ENCODE assay signal across 8 cellular contexts in the genomic region with DNA sequence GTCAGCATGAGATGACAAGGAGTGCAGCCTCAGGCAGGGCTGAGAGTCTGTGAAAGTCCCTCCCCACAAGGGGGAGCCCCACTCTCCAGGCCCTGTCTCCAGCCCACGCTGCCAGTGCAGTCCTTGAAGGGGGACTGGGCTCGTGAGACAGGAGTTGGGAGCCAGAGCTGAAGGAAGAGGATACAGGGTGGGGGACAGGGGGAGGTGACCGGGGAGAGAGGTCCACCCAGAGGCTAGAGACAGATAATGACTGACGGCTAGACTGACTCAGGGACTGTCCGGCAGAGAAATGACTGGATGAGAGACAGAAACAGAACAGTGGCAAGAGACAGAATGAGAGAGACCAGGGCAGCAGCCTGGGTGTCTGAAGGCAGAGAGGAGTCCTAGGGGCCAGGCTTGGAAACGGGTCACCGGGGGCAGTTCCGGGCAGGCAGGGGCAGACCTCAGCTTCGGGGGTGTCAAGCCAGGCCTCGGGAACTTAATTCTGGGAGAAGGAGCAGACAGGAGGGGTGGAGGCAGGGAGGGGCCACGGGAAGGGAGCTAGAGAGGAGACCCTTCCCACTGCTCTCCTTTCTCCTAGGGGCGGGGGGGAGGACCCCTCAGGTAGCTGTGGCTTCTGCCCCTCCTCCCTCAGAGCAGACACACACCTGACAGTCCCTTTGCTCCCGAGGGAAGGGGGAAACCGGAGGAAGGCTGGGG. TPM values are rescaled to one million over a fixed set of nuclear protein-coding genes. Genes with fewer than 3 reads are reported as not detected.
A peak's percentile ranks its signal among the peaks of the same experiment; 100 is the strongest.
DNase-seq lines count a peak whose midpoint lies in the region; ATAC-seq lines count a peak whose summit lies in the region.

No MANE protein-coding gene starts in this region.

- peak overlapping the region; percentile 6 for H3K27ac ChIP-seq in mesodermal cell (ENCODE audit: low read depth, low read length, severe bottlenecking)

- no peaks in the 10 kb centered on the region for H3K9me3 ChIP-seq in mesodermal cell (ENCODE audit: control insufficient read depth, low read length)

- ATAC-seq in GM18868 (IDR thresholded peaks at IDR 0.05; ENCODE audit: unreplicated experiment) (peak; percentile 66), HG03354 (IDR thresholded peaks at IDR 0.05; ENCODE audit: poor library complexity, severe bottlenecking, unreplicated experiment) (peak; percentile 57)

- peaks cover 20% of the 10 kb centered on the region for H3K4me1 ChIP-seq in mesodermal cell (ENCODE audit: control insufficient read depth, insufficient read depth, low read length, poor library complexity, severe bottlenecking)

- H3K4me3 ChIP-seq in mesodermal cell (ENCODE audit: extremely low read depth, insufficient read depth, low read length, poor library complexity, severe bottlenecking): peak overlapping the region; percentile 56

- peaks cover 50% of the 10 kb centered on the region for H3K36me3 ChIP-seq in mesodermal cell (ENCODE audit: control insufficient read depth, insufficient read depth, low read length)

- peak; percentile 61 for DNase-seq in activated CD4-positive, CD25-positive, alpha-beta regulatory T cell treated with anti-CD3 and anti-CD28 coated beads, Interleukin-2, amount 50 U/mL, for 72 hours
- DNase-seq in ecto neural progenitor cell (ENCODE audit: low spot score): peak; percentile 88
- peak; percentile 76 for DNase-seq in stimulated activated CD8-positive, alpha-beta memory T cell treated with anti-CD3 and anti-CD28 coated beads, Interleukin-4, amount 100 ng/mL, for 48 hours
- DNase-seq in NCI-H1092 treated with DMSO at 0.1 percent for 48 hours (lab: John Stamatoyannopoulos, UW): no peak
- no peak for DNase-seq in anterior cingulate cortex (lab: John Stamatoyannopoulos, UW)

- WGBS in mesodermal cell (ENCODE audit: insufficient coverage in 2 of 2), 2 experiments: 3% methylated on average over 7 of the region's 14 CpGs

RNA-seq across cellular contexts. Expression of gene CDH24, which starts 0.9 kb away (rescaled TPM):
- polyA plus RNA-seq in mesodermal cell (2013, experiment 1 of 2): 25.6 TPM
- 20.5 TPM for polyA plus RNA-seq in mesodermal cell (2013, experiment 2 of 2)

RNA-seq across cellular contexts. Expression of gene PSMB11, which starts 14.4 kb away (rescaled TPM):
- not detected for polyA plus RNA-seq in mesodermal cell (2013, experiment 1 of 2)
- not detected for polyA plus RNA-seq in mesodermal cell (2013, experiment 2 of 2)

RNA-seq across cellular contexts. Expression of gene PSMB5, which starts 21.7 kb away (rescaled TPM):
- polyA plus RNA-seq in mesodermal cell (2013, experiment 1 of 2): 205 TPM
- 202 TPM for polyA plus RNA-seq in mesodermal cell (2013, experiment 2 of 2)

RNA-seq across cellular contexts. Expression of gene ACIN1, which starts 38.5 kb away (rescaled TPM):
- polyA plus RNA-seq in mesodermal cell (2013, experiment 1 of 2): 167 TPM
- polyA plus RNA-seq in mesodermal cell (2013, experiment 2 of 2): 150 TPM

RNA-seq across cellular contexts. Expression of gene C14orf119, which starts 38.9 kb away (rescaled TPM):
- 94.0 TPM for polyA plus RNA-seq in mesodermal cell (2013, experiment 1 of 2)
- polyA plus RNA-seq in mesodermal cell (2013, experiment 2 of 2): 93.3 TPM

Comparison
In these comparisons a context has a peak if more than half of its experiments do, and no peak if none do; other contexts are left out.
1. DNase-seq: peak in activated CD4-positive, CD25-positive, alpha-beta regulatory T cell treated with anti-CD3 and anti-CD28 coated beads, Interleukin-2, amount 50 U/mL, for 72 hours (single experiment), ecto neural progenitor cell (single experiment) and stimulated activated CD8-positive, alpha-beta memory T cell treated with anti-CD3 and anti-CD28 coated beads, Interleukin-4, amount 100 ng/mL, for 48 hours (single experiment); none in NCI-H1092 treated with DMSO at 0.1 percent for 48 hours (single experiment) and anterior cingulate cortex (0 of 58).